14 cellular contexts compared by ENCODE assay signal in genomic region chr15:70083946-70084345, GRCh38. TPM values are rescaled to one million over a fixed set of nuclear protein-coding genes. Genes with fewer than 3 reads are reported as not detected.
A peak's percentile ranks its signal among the peaks of the same experiment; 100 is the strongest.
DNase-seq lines count a peak whose midpoint lies in the region; ATAC-seq and TF ChIP-seq lines count a peak whose summit lies in the region.
"Had no signal": no experiment of that assay in that cellular context is flagged by ENCODE, and none has a peak within 500 bp of the region (broad histone marks: within the 10 kb centered on the region; RNA-seq: fewer than 3 reads in every experiment).

No MANE protein-coding gene starts in this region.

- peaks cover 86% of the 10 kb centered on the region for H3K36me3 ChIP-seq in WERI-Rb-1
- peaks cover 7% of the 10 kb centered on the region for H3K36me3 ChIP-seq in smooth muscle cell (ENCODE audit: low read depth)

- no peaks in the 10 kb centered on the region for H3K9me3 Mint-ChIP-seq in activated CD8-positive, alpha-beta memory T cell treated with anti-CD3 and anti-CD28 coated beads, Interleukin-2, amount 10 ng/mL, durations not matched to agents 7 days and 5 days (ENCODE audit: low read depth)
- H3K9me3 Mint-ChIP-seq: mesothelial cell of epicardium had no signal

- H3K36me3 Mint-ChIP-seq in activated CD8-positive, alpha-beta memory T cell treated with anti-CD3 and anti-CD28 coated beads, Interleukin-2, amount 10 ng/mL, durations not matched to agents 7 days and 5 days = peaks cover 70% of the 10 kb centered on the region

- peak; percentile 89 for ATAC-seq in activated CD8-positive, alpha-beta memory T cell treated with anti-CD3 and anti-CD28 coated beads, Interleukin-2, amount 10 ng/mL, durations not matched to agents 7 days and 5 days
- ATAC-seq in HG02588 (IDR thresholded peaks at IDR 0.05; ENCODE audit: unreplicated experiment) (peak; percentile 53), GM19463 (IDR thresholded peaks at IDR 0.05; ENCODE audit: unreplicated experiment) (no peak)
- ATAC-seq: right cardiac atrium had no signal

- H3K4me2 ChIP-seq in smooth muscle cell = peak overlapping the region; percentile 21
- H3K4me2 ChIP-seq: PC-9 had no signal

- no peaks in the 10 kb centered on the region for H3K27me3 Mint-ChIP-seq in activated CD8-positive, alpha-beta memory T cell treated with anti-CD3 and anti-CD28 coated beads, Interleukin-2, amount 10 ng/mL, durations not matched to agents 7 days and 5 days

- peaks cover 48% of the 10 kb centered on the region for H3K4me1 ChIP-seq in smooth muscle cell (ENCODE audit: low read depth)

- H3K9ac ChIP-seq in smooth muscle cell (ENCODE audit: low read depth) = no peak overlapping the region

- POLR2A ChIA-PET in GM10248 (lab: Yijun Ruan, JAX) = no interaction called here

- no peak for TF ChIP-seq CTCF in WERI-Rb-1 (IDR thresholded peaks at IDR 0.05; ENCODE audit: low read depth, low read length)
- TF ChIP-seq CTCF in smooth muscle cell (IDR thresholded peaks at IDR 0.05; ENCODE audit: borderline replicate concordance, insufficient read depth, poor library complexity, severe bottlenecking) = no peak
- no peak for TF ChIP-seq CTCF in GM10248 (IDR thresholded peaks at IDR 0.05; ENCODE audit: control extremely low read depth, extremely low read depth, low read depth, missing control alignments)

- peaks cover 12% of the 10 kb centered on the region for H3F3A ChIP-seq in smooth muscle cell (ENCODE audit: low read depth)

- H2AFZ ChIP-seq in smooth muscle cell (ENCODE audit: low read depth) = no peak overlapping the region
- H2AFZ ChIP-seq: PC-9 had no signal

- CTCF ChIA-PET in activated CD8-positive, alpha-beta memory T cell treated with anti-CD3 and anti-CD28 coated beads, Interleukin-2, amount 10 ng/mL, durations not matched to agents 7 days and 5 days (lab: Charles Lee) = interaction anchor here (2.4 kb wide), 1 partner anchor 13 kb away, joined by 11 read pairs; the partner anchor contains the start of gene TLE3
- CTCF ChIA-PET in GM10248 (lab: Yijun Ruan, JAX) = no interaction called here

- peak overlapping the region; percentile 48 for H3K27ac ChIP-seq in WERI-Rb-1
- H3K27ac ChIP-seq in smooth muscle cell (ENCODE audit: low read depth) = no peak overlapping the region
- H3K27ac ChIP-seq: PC-9 had no signal

- H3K27ac Mint-ChIP-seq in activated CD8-positive, alpha-beta memory T cell treated with anti-CD3 and anti-CD28 coated beads, Interleukin-2, amount 10 ng/mL, durations not matched to agents 7 days and 5 days = peak overlapping the region; percentile 11
- H3K27ac Mint-ChIP-seq: mesothelial cell of epicardium had no signal

- peak; percentile 70 for DNase-seq in activated CD8-positive, alpha-beta memory T cell treated with anti-CD3 and anti-CD28 coated beads, Interleukin-2, amount 10 ng/mL, durations not matched to agents 7 days and 5 days
- DNase-seq in activated CD8-positive, alpha-beta memory T cell treated with anti-CD3 and anti-CD28 coated beads, Interleukin-2, amount 50 U/mL, for 48 hours = no peak
- DNase-seq in WERI-Rb-1 (no peak), smooth muscle cell (lab: John Stamatoyannopoulos, UW; ENCODE audit: unreplicated experiment) (no peak), GM10248 (ENCODE audit: extremely low spot score) (no peak), AG08395 (ENCODE audit: low spot score) (no peak)
- DNase-seq: activated CD8-positive, alpha-beta memory T cell treated with anti-CD3 and anti-CD28 coated beads, Interleukin-2, amount 50 U/mL, for 4 hours; erythroblast; IMR-90; PC-9; right cardiac atrium had no signal

- peaks cover 100% of the 10 kb centered on the region for H4K20me1 ChIP-seq in smooth muscle cell (ENCODE audit: low read depth)

- H3K27me3 ChIP-seq in WERI-Rb-1 (ENCODE audit: insufficient read depth, low read depth, severe bottlenecking) = no peaks in the 10 kb centered on the region
- no peaks in the 10 kb centered on the region for H3K27me3 ChIP-seq in smooth muscle cell (ENCODE audit: low read depth)

- H3K79me2 ChIP-seq in smooth muscle cell (ENCODE audit: low read depth) = peaks cover 96% of the 10 kb centered on the region

- WGBS in smooth muscle cell (ENCODE audit: low lambda C conversion rate) = 88% methylated on average over 1 of the region's 1 CpG

- peak overlapping the region; percentile 19 for H3K4me3 Mint-ChIP-seq in activated CD8-positive, alpha-beta memory T cell treated with anti-CD3 and anti-CD28 coated beads, Interleukin-2, amount 10 ng/mL, durations not matched to agents 7 days and 5 days
- H3K4me3 Mint-ChIP-seq: mesothelial cell of epicardium had no signal

- peaks cover 52% of the 10 kb centered on the region for H3K4me1 Mint-ChIP-seq in activated CD8-positive, alpha-beta memory T cell treated with anti-CD3 and anti-CD28 coated beads, Interleukin-2, amount 10 ng/mL, durations not matched to agents 7 days and 5 days

- H3K9me3 ChIP-seq in WERI-Rb-1 (ENCODE audit: severe bottlenecking) (no peaks in the 10 kb centered on the region), smooth muscle cell (replicated peaks; ENCODE audit: low read depth) (no peaks in the 10 kb centered on the region)

- no peak overlapping the region for H3K4me3 ChIP-seq in WERI-Rb-1 (ENCODE audit: low read depth, low read length)
- H3K4me3 ChIP-seq in smooth muscle cell = no peak overlapping the region
- H3K4me3 ChIP-seq: PC-9 had no signal

RNA-seq across cellular contexts. Expression of gene TLE3, which starts 13.8 kb away (rescaled TPM):
- total RNA-seq in activated CD8-positive, alpha-beta memory T cell treated with anti-CD3 and anti-CD28 coated beads, Interleukin-2, amount 10 ng/mL, durations not matched to agents 7 days and 5 days = 10 to 100 TPM; 48.8 to 53.5 TPM
- total RNA-seq in smooth muscle cell = 46.9 and 53.2 TPM in 2 replicates
- 39.7 and 50.9 TPM in 2 replicates for polyA plus RNA-seq in smooth muscle cell
